Comparison of ENCODE assay signal across 25 cellular contexts in the genomic region with DNA sequence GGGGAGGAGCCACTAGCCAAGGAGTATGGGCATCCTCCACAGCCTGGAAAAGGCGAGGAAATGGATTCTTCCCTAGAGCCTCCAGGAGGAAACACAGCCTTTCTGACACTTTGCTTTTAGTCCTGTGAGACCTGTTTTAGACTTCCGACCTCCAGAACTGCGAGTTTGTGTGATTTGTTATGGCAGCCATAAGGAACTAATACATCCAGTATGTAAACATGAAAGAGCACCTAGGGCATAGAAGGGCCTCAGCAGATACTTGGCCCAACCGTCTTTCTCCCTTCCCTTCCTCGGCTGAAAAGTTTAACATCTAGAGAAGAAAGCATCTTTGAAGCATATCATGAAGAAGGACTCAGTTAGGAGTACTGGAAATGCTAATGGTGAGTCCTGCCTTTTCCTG. TPM values are rescaled to one million over a fixed set of nuclear protein-coding genes. Genes with fewer than 3 reads are reported as not detected.
DNase-seq lines count a peak whose midpoint lies in the region; ATAC-seq, FAIRE-seq and TF ChIP-seq lines count a peak whose summit lies in the region.
"Had no signal": no experiment of that assay in that cellular context is flagged by ENCODE, and none has a peak within 500 bp of the region (broad histone marks: within the 10 kb centered on the region; RNA-seq: fewer than 3 reads in every experiment).

No MANE protein-coding gene starts in this region.

- H3K4me1 ChIP-seq in CD8-positive, alpha-beta T cell (ENCODE audit: insufficient read depth, low read length): peaks cover 20% of the 10 kb centered on the region
- H3K4me1 ChIP-seq in HepG2 (ENCODE audit: insufficient read depth, low read length) (peaks cover 83% of the 10 kb centered on the region), lower lobe of right lung (peaks cover 39% of the 10 kb centered on the region)

- no TSS peak for BruUV-seq in HepG2 (replicated peaks; lab: Mats Ljungman, UMichigan)

- in situ Hi-C loops in HepG2 (cut with HindIII; ENCODE audit: extremely low pct_ligation_motif_present, low pct_unique_long_range_greater_than_20kb): no loop called here

- H3K27me3 ChIP-seq in CD8-positive, alpha-beta T cell (ENCODE audit: insufficient read depth, low read length): no peaks in the 10 kb centered on the region
- no peaks in the 10 kb centered on the region; a peak in 1 of 5 replicates for H3K27me3 ChIP-seq in HepG2 (ENCODE audit: control insufficient read depth in 1 of 2, insufficient read depth in 2 of 2, low read length in 2 of 2)
- H3K27me3 ChIP-seq in lower lobe of right lung (ENCODE audit: low read depth): no peaks in the 10 kb centered on the region
- H3K27me3 ChIP-seq: esophagus muscularis mucosa, gastrocnemius medialis, ovary, Peyer's patch, SJSA1, upper lobe of right lung had no signal

- no peaks in the 10 kb centered on the region for H3K27me3 Mint-ChIP-seq in CD8-positive, alpha-beta T cell (ENCODE audit: low read depth)
- H3K27me3 Mint-ChIP-seq in activated B cell treated with CpG ODN at 0.5 μM for 24 hours: no peaks in the 10 kb centered on the region

- CTCF ChIA-PET in CD8-positive, alpha-beta T cell (lab: Charles Lee): no interaction called here
- CTCF ChIA-PET in activated B cell treated with CpG ODN at 0.5 μM for 24 hours (lab: Charles Lee): interaction anchor here (1.4 kb wide), 1 partner anchor 45 kb away, joined by 10 read pairs; no protein-coding TSS in a partner anchor
- CTCF ChIA-PET in HepG2 (lab: Yijun Ruan, JAX; ENCODE audit: low intra/inter-chr PET ratio, low total read pairs): no interaction called here

- no peak for TF ChIP-seq EP300 in HepG2 (IDR thresholded peaks at IDR 0.05; ENCODE audit: low read depth in 2 of 2, low read length in 2 of 2)
- no peak for TF ChIP-seq EP300 in HepG2 (CRISPR knock-in tag; IDR thresholded peaks at IDR 0.05; ENCODE audit: borderline replicate concordance)

- TF ChIP-seq CTCF in CD8-positive, alpha-beta T cell (IDR thresholded peaks at IDR 0.05): no peak
- no peak for TF ChIP-seq CTCF in activated B cell treated with CpG ODN at 0.5 μM for 24 hours (IDR thresholded peaks at IDR 0.05)
- no peak for TF ChIP-seq CTCF in HepG2 (CRISPR knock-in tag; IDR thresholded peaks at IDR 0.05)
- no peak for TF ChIP-seq CTCF in lower lobe of right lung (IDR thresholded peaks at IDR 0.05)

- H3K4me2 ChIP-seq in HepG2 (ENCODE audit: low read depth, low read length): peak overlapping the region; percentile 36

- H3K4me3 Mint-ChIP-seq in CD8-positive, alpha-beta T cell: no peak overlapping the region
- no peak overlapping the region for H3K4me3 Mint-ChIP-seq in activated B cell treated with CpG ODN at 0.5 μM for 24 hours
- H3K4me3 Mint-ChIP-seq in stimulated activated effector memory CD8-positive, alpha-beta T cell treated with anti-CD3 and anti-CD28 coated beads, Interleukin-12 subunit alpha, Interleukin-12 subunit beta, amount 100 ng/mL, for 72 hours: no peak overlapping the region

- H3K27ac ChIP-seq in CD8-positive, alpha-beta T cell (ENCODE audit: low read depth, low read length): no peak overlapping the region
- H3K27ac ChIP-seq in HepG2 (ENCODE audit: extremely low read length, insufficient read depth, low read length): peak overlapping the region; percentile 16
- H3K27ac ChIP-seq in lower lobe of right lung: no peak overlapping the region
- H3K27ac ChIP-seq: esophagus muscularis mucosa, gastrocnemius medialis, ovary, SJSA1, upper lobe of right lung had no signal

- H3K9ac ChIP-seq in HepG2 (ENCODE audit: insufficient read depth, low read depth, low read length): no peak overlapping the region

- no peaks in the 10 kb centered on the region for H3K9me3 Mint-ChIP-seq in CD8-positive, alpha-beta T cell
- no peaks in the 10 kb centered on the region for H3K9me3 Mint-ChIP-seq in activated B cell treated with CpG ODN at 0.5 μM for 24 hours
- H3K9me3 Mint-ChIP-seq in stimulated activated effector memory CD8-positive, alpha-beta T cell treated with anti-CD3 and anti-CD28 coated beads, Interleukin-12 subunit alpha, Interleukin-12 subunit beta, amount 100 ng/mL, for 72 hours: no peaks in the 10 kb centered on the region

- H4K20me1 ChIP-seq in HepG2 (ENCODE audit: insufficient read depth, low read length): peaks cover 8% of the 10 kb centered on the region; the same call in 1 of the 2 replicates

- H3K4me1 Mint-ChIP-seq in CD8-positive, alpha-beta T cell (ENCODE audit: low read depth): peaks cover 56% of the 10 kb centered on the region
- H3K4me1 Mint-ChIP-seq in activated B cell treated with CpG ODN at 0.5 μM for 24 hours: peaks cover 79% of the 10 kb centered on the region
- H3K4me1 Mint-ChIP-seq in stimulated activated effector memory CD8-positive, alpha-beta T cell treated with anti-CD3 and anti-CD28 coated beads, Interleukin-12 subunit alpha, Interleukin-12 subunit beta, amount 100 ng/mL, for 72 hours: peaks cover 67% of the 10 kb centered on the region

- POLR2A ChIA-PET in CD8-positive, alpha-beta T cell (lab: Charles Lee): no interaction called here
- POLR2A ChIA-PET in activated B cell treated with CpG ODN at 0.5 μM for 24 hours (lab: Charles Lee) (interaction anchor here (0.9 kb wide), 1 partner anchor 29 kb away, joined by 3 read pairs; no protein-coding TSS in a partner anchor), HepG2 (lab: Yijun Ruan, JAX) (interaction anchor here (1.1 kb wide), 1 partner anchor 16 kb away, joined by 3 read pairs; no protein-coding TSS in a partner anchor)

- FAIRE-seq in HepG2 (lab: Jason Lieb, UNC) (no peak), urothelium cell line (lab: Jason Lieb, UNC) (no peak)

- H2AFZ ChIP-seq in HepG2 (ENCODE audit: low read length): no peak overlapping the region

- no peak for ATAC-seq in CD8-positive, alpha-beta T cell
- ATAC-seq in activated B cell treated with CpG ODN at 0.5 μM for 24 hours (ENCODE audit: low read depth) (no peak), HepG2 (no peak), esophagus mucosa (no peak), lower lobe of right lung (no peak)
- no peak for ATAC-seq in stimulated activated effector memory CD8-positive, alpha-beta T cell treated with anti-CD3 and anti-CD28 coated beads, Interleukin-12 subunit alpha, Interleukin-12 subunit beta, amount 100 ng/mL, for 72 hours
- ATAC-seq: gastrocnemius medialis, HCT116, left lung, sciatic nerve, upper lobe of right lung had no signal

- no peak for DNase-seq in CD8-positive, alpha-beta T cell
- DNase-seq in activated B cell treated with CpG ODN at 0.5 μM for 24 hours (no peak), HepG2 (ENCODE audit: low spot score) (no peak), urothelium cell line (ENCODE audit: low spot score) (no peak), lower lobe of right lung (no peak), A172 (ENCODE audit: low spot score) (no peak)
- DNase-seq in stimulated activated effector memory CD8-positive, alpha-beta T cell treated with anti-CD3 and anti-CD28 coated beads, Interleukin-12 subunit alpha, Interleukin-12 subunit beta, amount 100 ng/mL, for 72 hours (ENCODE audit: low spot score in 2 of 2): no peak
- DNase-seq: activated CD4-positive, alpha-beta T cell treated with anti-CD3 and anti-CD28 coated beads, Interleukin-2, amount 50 U/mL, for 4 hours; AML-193; amniotic stem cell; central memory CD4-positive, alpha-beta T cell; gastrocnemius medialis; Karpas-422; left lung; NCI-H1092; NCI-H2029 treated with DMSO at 0.1 percent for 48 hours; ovary; Peyer's patch; T-helper 2 cell; upper lobe of right lung had no signal

- peaks cover 8% of the 10 kb centered on the region for H3K79me2 ChIP-seq in HepG2 (ENCODE audit: insufficient read depth, low read length)

- H3K9me3 ChIP-seq in CD8-positive, alpha-beta T cell (ENCODE audit: low read length): no peaks in the 10 kb centered on the region
- H3K9me3 ChIP-seq in HepG2 (ENCODE audit: low read length) (no peaks in the 10 kb centered on the region), lower lobe of right lung (no peaks in the 10 kb centered on the region)
- H3K9me3 ChIP-seq: esophagus muscularis mucosa, gastrocnemius medialis, left lung, ovary, Peyer's patch, SJSA1, upper lobe of right lung had no signal

- no peak for TF ChIP-seq POLR2A in HepG2 (IDR thresholded peaks at IDR 0.05; ENCODE audit: insufficient read depth in 1 of 2, low read depth in 2 of 2, low read length in 2 of 2)

- H3K36me3 Mint-ChIP-seq in CD8-positive, alpha-beta T cell: peaks cover 40% of the 10 kb centered on the region
- peaks cover 53% of the 10 kb centered on the region for H3K36me3 Mint-ChIP-seq in activated B cell treated with CpG ODN at 0.5 μM for 24 hours (ENCODE audit: low read depth)
- H3K36me3 Mint-ChIP-seq in stimulated activated effector memory CD8-positive, alpha-beta T cell treated with anti-CD3 and anti-CD28 coated beads, Interleukin-12 subunit alpha, Interleukin-12 subunit beta, amount 100 ng/mL, for 72 hours: peaks cover 8% of the 10 kb centered on the region

- H3K27ac Mint-ChIP-seq in CD8-positive, alpha-beta T cell: peak overlapping the region; percentile 99
- H3K27ac Mint-ChIP-seq in activated B cell treated with CpG ODN at 0.5 μM for 24 hours: peak overlapping the region; percentile 94
- H3K27ac Mint-ChIP-seq in stimulated activated effector memory CD8-positive, alpha-beta T cell treated with anti-CD3 and anti-CD28 coated beads, Interleukin-12 subunit alpha, Interleukin-12 subunit beta, amount 100 ng/mL, for 72 hours: peak overlapping the region; percentile 48

- H3K4me3 ChIP-seq in CD8-positive, alpha-beta T cell (ENCODE audit: low read depth, low read length): no peak overlapping the region
- H3K4me3 ChIP-seq in HepG2 (replicated peaks in 1 of 3; ENCODE audit: insufficient read depth in 1 of 3, low read depth in 2 of 3, low read length in 3 of 3): no peak overlapping the region
- no peak overlapping the region for H3K4me3 ChIP-seq in lower lobe of right lung
- H3K4me3 ChIP-seq: esophagus muscularis mucosa, gastrocnemius medialis, left lung, ovary, Peyer's patch, SJSA1, upper lobe of right lung had no signal

- no peak for TF ChIP-seq RAD21 in HepG2 (CRISPR knock-in tag; IDR thresholded peaks at IDR 0.05)

- intact Hi-C loops in CD8-positive, alpha-beta T cell (cut with DNase I, micrococcal nuclease): loop anchor here in 1 of 2 experiments (10.0 kb wide), 1 partner anchor 526 kb away; the partner anchor contains the start of gene SBNO1
- intact Hi-C loops in activated B cell treated with CpG ODN at 0.5 μM for 24 hours (cut with micrococcal nuclease): no loop called here
- intact Hi-C loops in HepG2 (cut with micrococcal nuclease; ENCODE audit: unreplicated experiment): no loop called here
- intact Hi-C loops in lower lobe of right lung (cut with DNase I): no loop called here

- peaks cover 7% of the 10 kb centered on the region for H3K36me3 ChIP-seq in CD8-positive, alpha-beta T cell (ENCODE audit: insufficient read depth, low read length)
- H3K36me3 ChIP-seq in HepG2 (replicated peaks in 1 of 2; ENCODE audit: control insufficient read depth in 1 of 2, insufficient read depth in 2 of 2, low read length in 2 of 2) (no peaks in the 10 kb centered on the region), lower lobe of right lung (no peaks in the 10 kb centered on the region)
- H3K36me3 ChIP-seq: esophagus muscularis mucosa, gastrocnemius medialis, left lung, ovary, Peyer's patch, upper lobe of right lung had no signal

- 83% methylated on average over 5 of the region's 5 CpGs for WGBS in HepG2 (ENCODE audit: low lambda C conversion rate)

RNA-seq across cellular contexts. Expression of gene HIP1R, which starts 3.6 kb away (rescaled TPM):
- total RNA-seq in CD8-positive, alpha-beta T cell: 100 to 1,000 TPM; 258 to 277 TPM
- total RNA-seq in activated B cell treated with CpG ODN at 0.5 μM for 24 hours: 132 and 154 TPM in 2 replicates
- total RNA-seq in HepG2 (2016; rRNA removed; fragmentation: Illumina TruSeq; extraction: Trizol): 8.2 and 18.4 TPM in 2 replicates
- 2.2 and 2.5 TPM in 2 replicates for total RNA-seq in HepG2 (2016; cell fraction: cytosol; rRNA removed; fragmentation: Illumina TruSeq; extraction: Trizol; ENCODE audit: low read depth)
- 6.5 and 17.6 TPM in 2 replicates for total RNA-seq in HepG2 (2016; cell fraction: insoluble cytoplasmic fraction; rRNA removed; fragmentation: Illumina TruSeq; extraction: Trizol)
- 4.3 and 5.1 TPM in 2 replicates for total RNA-seq in HepG2 (2016; cell fraction: membrane; rRNA removed; fragmentation: Illumina TruSeq; extraction: Trizol)
- 19.5 and 20.1 TPM in 2 replicates for total RNA-seq in HepG2 (2016; cell fraction: nucleus; rRNA removed; fragmentation: Illumina TruSeq; extraction: Trizol)
- polyA plus RNA-seq in HepG2 (2011; rRNA removed): 25.5 and 36.0 TPM in 2 replicates
- polyA plus RNA-seq in HepG2 (2011; cell fraction: cytosol; rRNA removed): 5.2 and 9.3 TPM in 2 replicates
- polyA plus RNA-seq in HepG2 (2011; cell fraction: nucleus; rRNA removed): 174 and 222 TPM in 2 replicates
- 10.1 and 13.1 TPM in 2 replicates for polyA plus RNA-seq in HepG2 (2012)
- 0.78 and 1.1 TPM in 2 replicates for polyA plus RNA-seq in HepG2 (2016; cell fraction: cytosol; fragmentation: Illumina TruSeq; extraction: Trizol; ENCODE audit: low read depth)
- polyA plus RNA-seq in HepG2 (2016; cell fraction: insoluble cytoplasmic fraction; fragmentation: Illumina TruSeq; extraction: Trizol; ENCODE audit: low read depth): 6.1 and 6.5 TPM in 2 replicates
- polyA plus RNA-seq in HepG2 (2016; cell fraction: membrane; fragmentation: Illumina TruSeq; extraction: Trizol; ENCODE audit: low read depth): 2.0 and 2.2 TPM in 2 replicates
- polyA plus RNA-seq in HepG2 (2016; cell fraction: nucleus; fragmentation: Illumina TruSeq; extraction: Trizol; ENCODE audit: insufficient read depth, low read depth): 42.8 and 47.4 TPM in 2 replicates
- polyA minus RNA-seq in HepG2 (2011; rRNA and poly(A)+ RNA removed; ENCODE audit: low replicate concordance): 51.3 and 57.2 TPM in 2 replicates
- polyA minus RNA-seq in HepG2 (2011; cell fraction: cytosol; rRNA and poly(A)+ RNA removed): 5.3 and 6.5 TPM in 2 replicates
- polyA minus RNA-seq in HepG2 (2011; cell fraction: nucleus; rRNA and poly(A)+ RNA removed): 28.3 and 30.6 TPM in 2 replicates
- total RNA-seq in esophagus mucosa: 26.4 TPM
- 28.2 TPM for total RNA-seq in lower lobe of right lung
- 19.1 and 22.4 TPM in 2 replicates for total RNA-seq in A172 (2014; rRNA removed; shearing (Covaris generic))

RNA-seq across cellular contexts. Expression of gene VPS37B, which starts 57.1 kb away (rescaled TPM):
- 100 to 1,000 TPM; 145 to 148 TPM for total RNA-seq in CD8-positive, alpha-beta T cell
- 51.4 and 54.1 TPM in 2 replicates for total RNA-seq in activated B cell treated with CpG ODN at 0.5 μM for 24 hours
- 5.3 TPM in 2 replicates for total RNA-seq in HepG2 (2016; rRNA removed; fragmentation: Illumina TruSeq; extraction: Trizol)
- total RNA-seq in HepG2 (2016; cell fraction: cytosol; rRNA removed; fragmentation: Illumina TruSeq; extraction: Trizol; ENCODE audit: low read depth): 1.5 and 1.6 TPM in 2 replicates
- total RNA-seq in HepG2 (2016; cell fraction: insoluble cytoplasmic fraction; rRNA removed; fragmentation: Illumina TruSeq; extraction: Trizol): 4.0 and 5.3 TPM in 2 replicates
- 5.1 and 5.2 TPM in 2 replicates for total RNA-seq in HepG2 (2016; cell fraction: membrane; rRNA removed; fragmentation: Illumina TruSeq; extraction: Trizol)
- 3.6 and 4.5 TPM in 2 replicates for total RNA-seq in HepG2 (2016; cell fraction: nucleus; rRNA removed; fragmentation: Illumina TruSeq; extraction: Trizol)
- polyA plus RNA-seq in HepG2 (2011; rRNA removed): 4.6 and 4.8 TPM in 2 replicates
- 7.4 and 7.7 TPM in 2 replicates for polyA plus RNA-seq in HepG2 (2011; cell fraction: cytosol; rRNA removed)
- polyA plus RNA-seq in HepG2 (2011; cell fraction: nucleus; rRNA removed): 7.8 and 10.1 TPM in 2 replicates
- polyA plus RNA-seq in HepG2 (2012): 4.7 and 5.8 TPM in 2 replicates
- polyA plus RNA-seq in HepG2 (2016; cell fraction: cytosol; fragmentation: Illumina TruSeq; extraction: Trizol; ENCODE audit: low read depth): 1.9 and 2.0 TPM in 2 replicates
- polyA plus RNA-seq in HepG2 (2016; cell fraction: insoluble cytoplasmic fraction; fragmentation: Illumina TruSeq; extraction: Trizol; ENCODE audit: low read depth): 6.9 and 8.5 TPM in 2 replicates
- 4.4 and 4.6 TPM in 2 replicates for polyA plus RNA-seq in HepG2 (2016; cell fraction: membrane; fragmentation: Illumina TruSeq; extraction: Trizol; ENCODE audit: low read depth)
- 8.1 and 10.3 TPM in 2 replicates for polyA plus RNA-seq in HepG2 (2016; cell fraction: nucleus; fragmentation: Illumina TruSeq; extraction: Trizol; ENCODE audit: insufficient read depth, low read depth)
- 7.0 and 9.7 TPM in 2 replicates for polyA minus RNA-seq in HepG2 (2011; rRNA and poly(A)+ RNA removed; ENCODE audit: low replicate concordance)
- 6.2 and 6.3 TPM in 2 replicates for polyA minus RNA-seq in HepG2 (2011; cell fraction: cytosol; rRNA and poly(A)+ RNA removed)
- 8.0 and 8.7 TPM in 2 replicates for polyA minus RNA-seq in HepG2 (2011; cell fraction: nucleus; rRNA and poly(A)+ RNA removed)
- 51.4 TPM for total RNA-seq in esophagus mucosa
- 34.5 TPM for total RNA-seq in lower lobe of right lung
- 19.2 and 23.9 TPM in 2 replicates for total RNA-seq in A172 (2014; rRNA removed; shearing (Covaris generic))

Comparison
In these comparisons a context has a peak if more than half of its experiments do, and no peak if none do; other contexts are left out.
1. H3K27ac Mint-ChIP-seq: peak in every context shown above with its lines; median percentile 99 in CD8-positive, alpha-beta T cell; 94 in activated B cell treated with CpG ODN at 0.5 μM for 24 hours; 48 in stimulated activated effector memory CD8-positive, alpha-beta T cell treated with anti-CD3 and anti-CD28 coated beads, Interleukin-12 subunit alpha, Interleukin-12 subunit beta, amount 100 ng/mL, for 72 hours.